In the genomic region with DNA sequence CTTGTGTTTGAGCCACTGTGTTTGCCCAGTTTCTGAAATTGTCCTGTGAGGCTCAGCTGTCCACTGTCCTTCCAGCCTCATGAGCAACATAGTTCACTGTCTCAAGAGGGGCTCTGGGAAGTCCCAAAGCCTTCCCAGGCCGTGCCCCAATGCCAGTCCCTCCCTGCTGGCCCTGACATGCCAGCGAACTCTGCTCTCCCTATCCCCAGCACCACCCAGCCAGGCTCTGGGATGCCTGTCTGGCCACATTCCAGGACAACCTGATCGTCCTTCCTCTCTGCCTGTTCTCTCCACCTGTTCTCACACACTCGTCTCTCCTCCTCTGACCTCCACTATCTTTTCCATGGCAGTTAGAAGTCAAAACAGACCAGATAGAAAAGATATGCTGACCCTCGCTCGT, we compare ENCODE assay signal across 15 cellular contexts.
A peak's percentile ranks its signal among the peaks of the same experiment; 100 is the strongest.
DNase-seq lines count a peak whose midpoint lies in the region; ATAC-seq, FAIRE-seq and TF ChIP-seq lines count a peak whose summit lies in the region.
"Had no signal": no experiment of that assay in that cellular context is flagged by ENCODE, and none has a peak within 500 bp of the region (broad histone marks: within the 10 kb centered on the region; RNA-seq: fewer than 3 reads in every experiment).

No MANE protein-coding gene starts in this region.

- H3K4me2 ChIP-seq in HepG2 (ENCODE audit: low read depth, low read length): no peak overlapping the region

- H3K9me3 ChIP-seq in HepG2 (ENCODE audit: low read length): no peaks in the 10 kb centered on the region
- no peaks in the 10 kb centered on the region for H3K9me3 ChIP-seq in psoas muscle
- H3K9me3 ChIP-seq: BLaER1 treated with 17β-estradiol and CSF1 and Interleukin-3, amounts not matched to agents 10 nM and 100 nM had no signal

- DNase-seq in Calu3: peak; percentile 39
- no peak for DNase-seq in HepG2 (ENCODE audit: low spot score)
- DNase-seq in progenitor cell of endocrine pancreas (ENCODE audit: low spot score, unreplicated experiment): no peak
- no peak for DNase-seq in NCI-H187 treated with DMSO at 0.1 percent for 48 hours (lab: John Stamatoyannopoulos, UW)
- DNase-seq in HTR-8/SVneo (ENCODE audit: insufficient read length, low spot score): no peak
- no peak for DNase-seq in AG20443 (ENCODE audit: low spot score)
- DNase-seq in psoas muscle: no peak
- DNase-seq: NCI-H187; NCI-H2171; NCI-H446; NK-92 treated with Interleukin-12 subunit alpha and Interleukin-12 subunit beta, amount 100 ng/mL, for 24 hours had no signal

- H3K27me3 ChIP-seq in HepG2 (ENCODE audit: control insufficient read depth in 1 of 2, insufficient read depth in 2 of 2, low read length in 2 of 2) (peaks cover 1 to 5% of the 10 kb centered on the region in 2 experiments; a peak in 2 of 5 replicates), psoas muscle (ENCODE audit: insufficient read depth in 3 of 3, low read length in 2 of 3) (no peaks in the 10 kb centered on the region)
- H3K27me3 ChIP-seq: BLaER1 treated with 17β-estradiol and CSF1 and Interleukin-3, amounts not matched to agents 10 nM and 100 nM had no signal

- H3K36me3 Mint-ChIP-seq in Calu3 (ENCODE audit: insufficient read depth, unreplicated experiment) (no peaks in the 10 kb centered on the region), progenitor cell of endocrine pancreas (ENCODE audit: insufficient read depth) (no peaks in the 10 kb centered on the region)
- H3K36me3 Mint-ChIP-seq in activated T-helper 17 cell treated with anti-CD3 and anti-CD28 coated beads, Interleukin-2, amount 50 U/mL, for 72 hours (ENCODE audit: low read depth): peaks cover 6% of the 10 kb centered on the region

- POLR2A ChIA-PET in HepG2 (lab: Yijun Ruan, JAX): no interaction called here

- no peaks in the 10 kb centered on the region for H3K36me3 ChIP-seq in HepG2 (replicated peaks in 1 of 2; ENCODE audit: control insufficient read depth in 1 of 2, insufficient read depth in 2 of 2, low read length in 2 of 2)
- no peaks in the 10 kb centered on the region for H3K36me3 ChIP-seq in psoas muscle (ENCODE audit: insufficient read depth in 1 of 2, low read depth in 1 of 2)
- H3K36me3 ChIP-seq: BLaER1 treated with 17β-estradiol and CSF1 and Interleukin-3, amounts not matched to agents 10 nM and 100 nM had no signal

- TF ChIP-seq POLR2A in HepG2 (IDR thresholded peaks at IDR 0.05; ENCODE audit: insufficient read depth in 1 of 2, low read depth in 2 of 2, low read length in 2 of 2): no peak

- H3K79me2 ChIP-seq in HepG2 (ENCODE audit: insufficient read depth, low read length): no peaks in the 10 kb centered on the region

- in situ Hi-C loops in HepG2 (cut with HindIII; ENCODE audit: extremely low pct_ligation_motif_present, low pct_unique_long_range_greater_than_20kb): no loop called here

- no peak overlapping the region for H3K4me3 Mint-ChIP-seq in Calu3 (ENCODE audit: low read depth, unreplicated experiment)
- no peak overlapping the region for H3K4me3 Mint-ChIP-seq in activated T-helper 17 cell treated with anti-CD3 and anti-CD28 coated beads, Interleukin-2, amount 50 U/mL, for 72 hours
- no peak overlapping the region for H3K4me3 Mint-ChIP-seq in progenitor cell of endocrine pancreas (ENCODE audit: low read depth)

- H3K9me3 Mint-ChIP-seq in Calu3 (ENCODE audit: low read depth, unreplicated experiment): no peaks in the 10 kb centered on the region
- H3K9me3 Mint-ChIP-seq in activated T-helper 17 cell treated with anti-CD3 and anti-CD28 coated beads, Interleukin-2, amount 50 U/mL, for 72 hours: peaks cover under 1% of the 10 kb centered on the region
- no peaks in the 10 kb centered on the region for H3K9me3 Mint-ChIP-seq in progenitor cell of endocrine pancreas (ENCODE audit: low read depth)

- WGBS in HepG2 (ENCODE audit: low lambda C conversion rate): 17% methylated on average over 6 of the region's 6 CpGs
- 65 to 80% (median 72%) methylated on average over 6 of the region's 6 CpGs for WGBS in psoas muscle, 3 donors

- H3K4me1 ChIP-seq in HepG2 (ENCODE audit: insufficient read depth, low read length) (peaks cover 10% of the 10 kb centered on the region; the same call in 1 of the 2 replicates), psoas muscle (no peaks in the 10 kb centered on the region)

- H3K27ac Mint-ChIP-seq in Calu3 (ENCODE audit: unreplicated experiment): no peak overlapping the region
- peak overlapping the region; percentile 43 for H3K27ac Mint-ChIP-seq in activated T-helper 17 cell treated with anti-CD3 and anti-CD28 coated beads, Interleukin-2, amount 50 U/mL, for 72 hours
- H3K27ac Mint-ChIP-seq in progenitor cell of endocrine pancreas: peak overlapping the region; percentile 6

- H3K27me3 Mint-ChIP-seq in Calu3 (ENCODE audit: unreplicated experiment) (no peaks in the 10 kb centered on the region), progenitor cell of endocrine pancreas (no peaks in the 10 kb centered on the region)
- no peaks in the 10 kb centered on the region for H3K27me3 Mint-ChIP-seq in activated T-helper 17 cell treated with anti-CD3 and anti-CD28 coated beads, Interleukin-2, amount 50 U/mL, for 72 hours

- H3K27ac ChIP-seq in HepG2 (ENCODE audit: extremely low read length, insufficient read depth, low read length): no peak overlapping the region
- no peak overlapping the region for H3K27ac ChIP-seq in psoas muscle
- H3K27ac ChIP-seq: BLaER1 treated with 17β-estradiol and CSF1 and Interleukin-3, amounts not matched to agents 10 nM and 100 nM had no signal

- FAIRE-seq in HepG2 (lab: Jason Lieb, UNC) (no peak), HTR-8/SVneo (lab: Jason Lieb, UNC) (no peak)
- FAIRE-seq: A204.1, GM12892 had no signal

- CTCF ChIA-PET in Calu3 (lab: Charles Lee) (no interaction called here), HepG2 (lab: Yijun Ruan, JAX; ENCODE audit: low intra/inter-chr PET ratio, low total read pairs) (no interaction called here)

- no peak for TF ChIP-seq RAD21 in HepG2 (CRISPR knock-in tag; IDR thresholded peaks at IDR 0.05)

- H4K20me1 ChIP-seq in HepG2 (ENCODE audit: insufficient read depth, low read length): no peaks in the 10 kb centered on the region
- H4K20me1 ChIP-seq: BLaER1 treated with 17β-estradiol and CSF1 and Interleukin-3, amounts not matched to agents 10 nM and 100 nM had no signal

- no peak overlapping the region for H2AFZ ChIP-seq in HepG2 (ENCODE audit: low read length)

- intact Hi-C loops in Calu3 (cut with micrococcal nuclease; ENCODE audit: unreplicated experiment): no loop called here
- intact Hi-C loops in HepG2 (cut with micrococcal nuclease; ENCODE audit: unreplicated experiment): no loop called here
- intact Hi-C loops in psoas muscle (cut with DNase I): no loop called here

- TF ChIP-seq EP300 in HepG2 (IDR thresholded peaks at IDR 0.05; ENCODE audit: low read depth in 2 of 2, low read length in 2 of 2) (no peak), HepG2 (CRISPR knock-in tag; IDR thresholded peaks at IDR 0.05; ENCODE audit: borderline replicate concordance) (no peak)

- no peak for TF ChIP-seq CTCF in Calu3 (IDR thresholded peaks at IDR 0.05; ENCODE audit: unreplicated experiment)
- no peak for TF ChIP-seq CTCF in HepG2 (CRISPR knock-in tag; IDR thresholded peaks at IDR 0.05)
- no peak for TF ChIP-seq CTCF in progenitor cell of endocrine pancreas (IDR thresholded peaks at IDR 0.05; ENCODE audit: unreplicated experiment)
- no peak for TF ChIP-seq CTCF in psoas muscle (IDR thresholded peaks at IDR 0.05)

- H3K4me1 Mint-ChIP-seq in Calu3 (ENCODE audit: low read depth, unreplicated experiment) (peaks cover 26% of the 10 kb centered on the region), progenitor cell of endocrine pancreas (ENCODE audit: low read depth) (peaks cover 7% of the 10 kb centered on the region)
- peaks cover 24% of the 10 kb centered on the region for H3K4me1 Mint-ChIP-seq in activated T-helper 17 cell treated with anti-CD3 and anti-CD28 coated beads, Interleukin-2, amount 50 U/mL, for 72 hours

- BruUV-seq in Calu3 (replicated peaks; lab: Mats Ljungman, UMichigan) (no TSS peak), HepG2 (replicated peaks; lab: Mats Ljungman, UMichigan) (no TSS peak)

- ATAC-seq in activated T-helper 17 cell treated with anti-CD3 and anti-CD28 coated beads, Interleukin-2, amount 50 U/mL, for 72 hours (replicated peaks): no peak
- ATAC-seq in HepG2 (peak; percentile 68), psoas muscle (no peak)

- no peak overlapping the region for H3K9ac ChIP-seq in HepG2 (ENCODE audit: insufficient read depth, low read depth, low read length)
- H3K9ac ChIP-seq: BLaER1 treated with 17β-estradiol and CSF1 and Interleukin-3, amounts not matched to agents 10 nM and 100 nM had no signal

- H3K4me3 ChIP-seq in HepG2 (replicated peaks in 1 of 3; ENCODE audit: insufficient read depth in 1 of 3, low read depth in 2 of 3, low read length in 3 of 3) (no peak overlapping the region), psoas muscle (no peak overlapping the region)
- H3K4me3 ChIP-seq: BLaER1 treated with 17β-estradiol and CSF1 and Interleukin-3, amounts not matched to agents 10 nM and 100 nM had no signal

TF ChIP-seq in HepG2, 621 proteins besides CTCF, POLR2A, EP300 and RAD21 (continues in another document):
- TF ChIP-seq ZSCAN5A (CRISPR knock-in tag; IDR thresholded peaks at IDR 0.05; ENCODE audit: borderline replicate concordance) (no peak), ZNF660 (CRISPR knock-in tag; IDR thresholded peaks at IDR 0.05; ENCODE audit: borderline replicate concordance, low read depth) (no peak), SRSF4 (IDR thresholded peaks at IDR 0.05; ENCODE audit: low read depth, low read length, poor library complexity, severe bottlenecking) (no peak)
- TF ChIP-seq, protein P1, sequence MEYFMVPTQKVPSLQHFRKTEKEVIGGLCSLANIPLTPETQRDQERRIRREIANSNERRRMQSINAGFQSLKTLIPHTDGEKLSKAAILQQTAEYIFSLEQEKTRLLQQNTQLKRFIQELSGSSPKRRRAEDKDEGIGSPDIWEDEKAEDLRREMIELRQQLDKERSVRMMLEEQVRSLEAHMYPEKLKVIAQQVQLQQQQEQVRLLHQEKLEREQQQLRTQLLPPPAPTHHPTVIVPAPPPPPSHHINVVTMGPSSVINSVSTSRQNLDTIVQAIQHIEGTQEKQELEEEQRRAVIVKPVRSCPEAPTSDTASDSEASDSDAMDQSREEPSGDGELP (IDR thresholded peaks at IDR 0.05; ENCODE audit: borderline replicate concordance, low read depth): no peak
